Comparison of ENCODE assay signal across 24 cellular contexts in genomic region chr21:39001341-39001740, GRCh38.
A peak's percentile ranks its signal among the peaks of the same experiment; 100 is the strongest.
DNase-seq lines count a peak whose midpoint lies in the region; TF ChIP-seq lines count a peak whose summit lies in the region.
"Had no signal": no experiment of that assay in that cellular context is flagged by ENCODE, and none has a peak within 500 bp of the region (broad histone marks: within the 10 kb centered on the region; RNA-seq: fewer than 3 reads in every experiment).

No MANE protein-coding gene starts in this region.

- no peaks in the 10 kb centered on the region for H3K27me3 Mint-ChIP-seq in activated CD4-positive, alpha-beta T cell treated with anti-CD3 and anti-CD28 coated beads, Interleukin-2, amount 10 ng/mL, durations not matched to agents 24 days and 14 days

- H3K4me3 ChIP-seq in fibroblast of mammary gland (ENCODE audit: control insufficient read depth, low read depth, low read length) (no peak overlapping the region), skeletal muscle tissue (ENCODE audit: low read length in 3 of 3) (no peak overlapping the region)
- H3K4me3 ChIP-seq: adrenal gland, prostate gland, thyroid gland had no signal

- POLR2A ChIA-PET in HEK293T (lab: Yijun Ruan, JAX) = no interaction called here

- no peaks in the 10 kb centered on the region for H3K36me3 ChIP-seq in KOPT-K1 (ENCODE audit: insufficient read depth, low read length)
- no peaks in the 10 kb centered on the region for H3K36me3 ChIP-seq in skeletal muscle tissue (ENCODE audit: control insufficient read depth in 3 of 3, insufficient read depth in 3 of 3, low read length in 3 of 3)
- H3K36me3 ChIP-seq: adrenal gland, brain microvascular endothelial cell, prostate gland, thyroid gland, WERI-Rb-1 had no signal

- no peak overlapping the region for H3K9ac ChIP-seq in skeletal muscle tissue (ENCODE audit: low read depth in 1 of 3, low read length in 3 of 3)

- CTCF ChIA-PET in HEK293T (lab: Yijun Ruan, JAX) = no interaction called here

- peak overlapping the region; percentile 75 for H3K27ac Mint-ChIP-seq in activated CD4-positive, alpha-beta T cell treated with anti-CD3 and anti-CD28 coated beads, Interleukin-2, amount 10 ng/mL, durations not matched to agents 24 days and 14 days
- H3K27ac Mint-ChIP-seq: activated naive CD4-positive, alpha-beta T cell treated with anti-CD3 and anti-CD28 coated beads for 36 hours; CD8-positive, alpha-beta T cell; memory B cell had no signal

- TF ChIP-seq CTCF in fibroblast of mammary gland (conservative IDR thresholded peaks at IDR 0.05; ENCODE audit: control insufficient read depth, insufficient read depth, low read depth, low read length) = no peak

- H3K9me3 ChIP-seq in KOPT-K1 (ENCODE audit: insufficient read depth, low read length, poor library complexity, severe bottlenecking) = no peaks in the 10 kb centered on the region
- no peaks in the 10 kb centered on the region for H3K9me3 ChIP-seq in skeletal muscle tissue (ENCODE audit: control insufficient read depth in 3 of 3, low read length in 3 of 3)
- H3K9me3 ChIP-seq: adrenal gland, prostate gland, thyroid gland had no signal

- peaks cover 55% of the 10 kb centered on the region for H3K4me1 Mint-ChIP-seq in activated CD4-positive, alpha-beta T cell treated with anti-CD3 and anti-CD28 coated beads, Interleukin-2, amount 10 ng/mL, durations not matched to agents 24 days and 14 days

- H3K27ac ChIP-seq in KOPT-K1 (ENCODE audit: low read depth, low read length, poor library complexity, severe bottlenecking) (peak overlapping the region; percentile 54), skeletal muscle tissue (ENCODE audit: low read depth, low read length) (peak overlapping the region; percentile 59)
- H3K27ac ChIP-seq: brain microvascular endothelial cell, prostate gland, WERI-Rb-1 had no signal

- peaks cover 21 to 40% (median 27%) of the 10 kb centered on the region in 3 donors for H3K4me1 ChIP-seq in skeletal muscle tissue (ENCODE audit: control insufficient read depth in 3 of 3, insufficient read depth in 3 of 3, low read length in 3 of 3)
- H3K4me1 ChIP-seq: prostate gland had no signal

- no peaks in the 10 kb centered on the region for H3K27me3 ChIP-seq in skeletal muscle tissue (ENCODE audit: control insufficient read depth in 3 of 3, insufficient read depth in 3 of 3, low read length in 3 of 3)
- H3K27me3 ChIP-seq: adrenal gland, brain microvascular endothelial cell, thyroid gland had no signal

- H3K9me3 Mint-ChIP-seq in activated CD4-positive, alpha-beta T cell treated with anti-CD3 and anti-CD28 coated beads, Interleukin-2, amount 10 ng/mL, durations not matched to agents 24 days and 14 days = peaks cover 4% of the 10 kb centered on the region
- H3K9me3 Mint-ChIP-seq: activated naive CD4-positive, alpha-beta T cell treated with anti-CD3 and anti-CD28 coated beads for 36 hours; CD8-positive, alpha-beta T cell; memory B cell had no signal

- H3K4me3 Mint-ChIP-seq in activated CD4-positive, alpha-beta T cell treated with anti-CD3 and anti-CD28 coated beads, Interleukin-2, amount 10 ng/mL, durations not matched to agents 24 days and 14 days = no peak overlapping the region
- H3K4me3 Mint-ChIP-seq: activated naive CD4-positive, alpha-beta T cell treated with anti-CD3 and anti-CD28 coated beads for 36 hours; CD8-positive, alpha-beta T cell; memory B cell had no signal

- DNase-seq in activated CD4-positive, alpha-beta T cell treated with anti-CD3 and anti-CD28 coated beads, Interleukin-2, amount 10 ng/mL, durations not matched to agents 24 days and 14 days = no peak
- no peak for DNase-seq in activated CD4-positive, alpha-beta T cell treated with anti-CD3 and anti-CD28 coated beads, Interleukin-2, amount 50 U/mL, for 1 hour
- peak; percentile 52 for DNase-seq in fibroblast of mammary gland (ENCODE audit: low read depth)
- DNase-seq in HEK293T (ENCODE audit: extremely low spot score) = no peak
- no peak for DNase-seq in NCI-H345 treated with DMSO at 0.1 percent for 48 hours (lab: John Stamatoyannopoulos, UW; ENCODE audit: unreplicated experiment)
- no peak for DNase-seq in KG1 (lab: John Stamatoyannopoulos, UW)
- DNase-seq: activated CD4-positive, alpha-beta T cell treated with anti-CD3 and anti-CD28 coated beads for 48 hours; activated naive CD4-positive, alpha-beta T cell treated with anti-CD3 and anti-CD28 coated beads for 36 hours; adrenal gland; brain microvascular endothelial cell; CD8-positive, alpha-beta T cell; effector CD4-positive, alpha-beta T cell; head of caudate nucleus; Karpas-422; kidney glomerular epithelial cell; NCI-H510A; stimulated activated naive CD4-positive, alpha-beta T cell treated with Interleukin-2 at 50 U/mL for 16 hours; T-helper 9 cell; thyroid gland; WERI-Rb-1 had no signal

- H3K36me3 Mint-ChIP-seq in activated CD4-positive, alpha-beta T cell treated with anti-CD3 and anti-CD28 coated beads, Interleukin-2, amount 10 ng/mL, durations not matched to agents 24 days and 14 days (ENCODE audit: low read depth) = no peaks in the 10 kb centered on the region
- H3K36me3 Mint-ChIP-seq: CD8-positive, alpha-beta T cell; memory B cell had no signal

- intact Hi-C loops in activated CD4-positive, alpha-beta T cell treated with anti-CD3 and anti-CD28 coated beads, Interleukin-2, amount 10 ng/mL, durations not matched to agents 24 days and 14 days (cut with micrococcal nuclease) = no loop called here

TF ChIP-seq in HEK293T, 16 proteins besides CTCF, POLR2A, EP300 and RAD21:
- TF ChIP-seq FOXK2 (IDR thresholded peaks at IDR 0.05) (no peak), ARNT (IDR thresholded peaks at IDR 0.05) (no peak), FOXA1 (IDR thresholded peaks at IDR 0.05) (no peak), CTBP1 (IDR thresholded peaks at IDR 0.05; ENCODE audit: borderline replicate concordance) (no peak), TARDBP (IDR thresholded peaks at IDR 0.05) (no peak), NFRKB (IDR thresholded peaks at IDR 0.05) (no peak), ZNF384 (IDR thresholded peaks at IDR 0.05) (no peak), HDGF (IDR thresholded peaks at IDR 0.05; ENCODE audit: borderline replicate concordance) (no peak), PKNOX1 (IDR thresholded peaks at IDR 0.05) (no peak), LEF1 (IDR thresholded peaks at IDR 0.05; ENCODE audit: borderline replicate concordance) (no peak), FOXM1 (IDR thresholded peaks at IDR 0.05; ENCODE audit: borderline replicate concordance) (no peak), BHLHE40 (IDR thresholded peaks at IDR 0.05; ENCODE audit: borderline replicate concordance) (no peak)
